In the genomic region with DNA sequence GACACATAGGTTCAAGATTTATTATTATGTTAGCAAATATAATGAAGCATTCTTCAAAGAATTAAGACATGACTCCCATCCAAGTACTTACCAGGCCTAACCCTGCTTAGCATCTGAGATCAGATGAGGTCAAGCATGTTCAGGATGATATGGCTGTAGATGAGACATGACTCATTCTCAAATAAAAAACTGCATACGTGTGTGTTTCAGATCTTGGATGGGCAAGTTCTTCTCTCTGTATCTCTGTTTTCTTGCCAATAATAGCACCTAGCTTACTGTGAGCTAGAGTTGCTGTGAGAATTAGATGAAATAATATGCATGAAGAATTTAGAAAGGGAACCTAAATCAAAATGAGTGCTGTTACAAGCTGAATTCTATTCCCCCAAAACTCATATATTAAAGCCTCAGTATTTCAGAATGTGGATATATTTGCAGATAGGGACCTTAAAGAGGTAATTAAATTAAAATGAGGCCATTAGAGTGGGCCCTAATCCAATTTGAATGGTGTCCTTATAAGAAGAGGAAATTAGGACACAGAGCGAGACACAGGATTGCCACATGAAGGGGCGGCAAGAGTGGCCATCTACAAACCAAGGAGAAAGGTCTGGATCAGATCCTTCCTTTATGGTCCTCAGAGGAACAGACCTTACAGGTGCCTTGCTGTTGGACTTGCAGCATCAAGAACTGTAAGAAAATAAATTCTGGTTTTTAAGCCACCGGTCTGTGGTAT, we compare ENCODE assay signal across 24 cellular contexts.
"Had no signal": no experiment of that assay in that cellular context is flagged by ENCODE, and none has a peak within 500 bp of the region (broad histone marks: within the 10 kb centered on the region; RNA-seq: fewer than 3 reads in every experiment).

No MANE protein-coding gene starts in this region.

- DNase-seq: IMR-90; Karpas-422; KG1; MV-4-11; NCI-H1048; NCI-H1105; NCI-H1417; NCI-H1436 treated with DMSO at 0.1 percent for 48 hours; NCI-H1694; NCI-H187 treated with DMSO at 0.1 percent for 48 hours; NCI-H2029 treated with DMSO at 0.1 percent for 48 hours; NCI-H2171 treated with DMSO at 0.1 percent for 48 hours; NCI-H345; NCI-H446 treated with DMSO at 0.1 percent for 48 hours; NCI-H510A treated with DMSO at 0.1 percent for 48 hours; NCI-H526; NK-92 treated with Interleukin-12 subunit alpha and Interleukin-12 subunit beta, amount 100 ng/mL, for 24 hours; PC-9; Peyer's patch; SHP77 treated with DMSO at 0.1 percent for 48 hours; SJCRH30 had no signal

- ATAC-seq: HepG2, Right ventricle myocardium inferior had no signal

- H3K4me1 ChIP-seq: Peyer's patch, SJCRH30 had no signal

- H2AFZ ChIP-seq: PC-9 had no signal

- H3K4me2 ChIP-seq: PC-9 had no signal

- H3K36me3 ChIP-seq: Peyer's patch, SJCRH30 had no signal

- H3K9me3 ChIP-seq: Peyer's patch, SJCRH30 had no signal

- H3K27me3 ChIP-seq: Peyer's patch, SJCRH30 had no signal

- H3K4me3 ChIP-seq: PC-9, Peyer's patch, SJCRH30, SK-N-MC had no signal

- H3K27ac ChIP-seq: PC-9, Peyer's patch, SJCRH30, SK-N-MC had no signal
